In the genomic region with DNA sequence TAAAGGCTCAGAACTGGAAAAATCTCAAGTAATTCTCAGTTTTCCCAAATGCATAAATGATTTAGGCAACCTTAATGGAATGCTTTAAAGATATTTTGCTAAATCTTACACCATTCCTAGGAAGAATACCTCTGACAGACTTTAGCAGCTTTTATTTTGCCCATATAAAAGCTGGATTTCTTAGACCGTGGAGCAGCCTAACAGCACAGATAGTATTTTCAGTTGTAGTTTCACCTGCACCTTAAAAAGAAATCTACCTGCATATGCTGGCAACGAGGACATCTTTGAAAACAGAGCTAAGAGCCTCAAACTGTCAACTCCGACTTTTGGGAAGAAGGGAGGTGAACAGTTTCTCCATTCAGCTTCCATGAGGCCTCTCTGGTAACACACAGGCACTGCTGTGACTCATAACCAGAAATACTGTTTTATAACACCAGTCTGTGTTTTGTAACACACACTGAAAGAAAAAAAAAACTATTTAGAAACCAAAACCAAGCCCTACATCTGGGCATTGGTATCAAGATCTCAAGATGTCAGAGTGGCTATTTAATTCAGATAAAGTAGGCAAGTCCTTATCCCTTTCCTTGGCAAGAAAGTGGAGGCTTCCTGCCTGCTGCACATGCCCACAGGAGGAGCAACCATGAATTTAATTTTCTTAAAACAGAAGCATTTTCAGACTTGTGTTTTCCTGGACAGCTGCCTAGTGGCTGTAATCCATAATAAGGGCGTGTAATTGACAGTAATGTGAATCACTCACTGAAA, we compare ENCODE assay signal across 9 cellular contexts.
A peak's percentile ranks its signal among the peaks of the same experiment; 100 is the strongest.
DNase-seq lines count a peak whose midpoint lies in the region; ATAC-seq, FAIRE-seq and TF ChIP-seq lines count a peak whose summit lies in the region.
"Had no signal": no experiment of that assay in that cellular context is flagged by ENCODE, and none has a peak within 500 bp of the region (broad histone marks: within the 10 kb centered on the region; RNA-seq: fewer than 3 reads in every experiment).

No MANE protein-coding gene starts in this region.

- no peaks in the 10 kb centered on the region for H3K27me3 ChIP-seq in KMS-11 (ENCODE audit: insufficient read depth, low read depth)

- H3K4me2 ChIP-seq in KMS-11: peak overlapping the region; percentile 58

- peak overlapping the region; percentile 33; the same call in 1 of the 2 replicates for H2AFZ ChIP-seq in KMS-11 (ENCODE audit: low read depth)

- H3K79me2 ChIP-seq in KMS-11 (ENCODE audit: insufficient read depth, low read depth): no peaks in the 10 kb centered on the region

- no peaks in the 10 kb centered on the region for H4K20me1 ChIP-seq in KMS-11 (ENCODE audit: insufficient read depth)

- H3K27ac ChIP-seq in KMS-11: peak overlapping the region; percentile 14; the same call in 1 of the 2 replicates

- FAIRE-seq in GM12892 (lab: Jason Lieb, UNC): peak; percentile 17

- H3K4me1 ChIP-seq in KMS-11 (ENCODE audit: low read depth, poor library complexity, severe bottlenecking): peaks cover 27% of the 10 kb centered on the region

- no peak overlapping the region for H3K9ac ChIP-seq in KMS-11

- TF ChIP-seq CTCF in KMS-11 (conservative IDR thresholded peaks at IDR 0.05; ENCODE audit: low read depth, low read length): no peak

- no peak for TF ChIP-seq POLR2A in GM12892 (IDR thresholded peaks at IDR 0.05; ENCODE audit: low read depth, low read length)

- DNase-seq in GM12892 (ENCODE audit: insufficient read length): no peak
- peak; percentile 44 for DNase-seq in fibroblast of the conjunctiva (ENCODE audit: low read depth)
- peak; percentile 63 for DNase-seq in superior temporal gyrus (ENCODE audit: extremely low spot score)
- DNase-seq in midbrain (lab: John Stamatoyannopoulos, UW): no peak
- no peak for DNase-seq in GDM1 (lab: John Stamatoyannopoulos, UW)

- no peak overlapping the region for H3K4me3 ChIP-seq in KMS-11 (IDR thresholded peaks at IDR 0.05; ENCODE audit: insufficient read depth, low read depth, low read length)

- H3K36me3 ChIP-seq in KMS-11 (ENCODE audit: insufficient read depth): no peaks in the 10 kb centered on the region

- ATAC-seq in GM21619 (IDR thresholded peaks at IDR 0.05; ENCODE audit: unreplicated experiment) (peak; percentile 95), GM19452 (IDR thresholded peaks at IDR 0.05; ENCODE audit: unreplicated experiment) (no peak)
- ATAC-seq: Panc1 had no signal

Comparison
In these comparisons a context has a peak if more than half of its experiments do, and no peak if none do; other contexts are left out.
1. DNase-seq: peak in fibroblast of the conjunctiva (single experiment) and superior temporal gyrus (single experiment); none in GM12892 (single experiment), midbrain (single experiment) and GDM1 (single experiment).